In the genomic region with DNA sequence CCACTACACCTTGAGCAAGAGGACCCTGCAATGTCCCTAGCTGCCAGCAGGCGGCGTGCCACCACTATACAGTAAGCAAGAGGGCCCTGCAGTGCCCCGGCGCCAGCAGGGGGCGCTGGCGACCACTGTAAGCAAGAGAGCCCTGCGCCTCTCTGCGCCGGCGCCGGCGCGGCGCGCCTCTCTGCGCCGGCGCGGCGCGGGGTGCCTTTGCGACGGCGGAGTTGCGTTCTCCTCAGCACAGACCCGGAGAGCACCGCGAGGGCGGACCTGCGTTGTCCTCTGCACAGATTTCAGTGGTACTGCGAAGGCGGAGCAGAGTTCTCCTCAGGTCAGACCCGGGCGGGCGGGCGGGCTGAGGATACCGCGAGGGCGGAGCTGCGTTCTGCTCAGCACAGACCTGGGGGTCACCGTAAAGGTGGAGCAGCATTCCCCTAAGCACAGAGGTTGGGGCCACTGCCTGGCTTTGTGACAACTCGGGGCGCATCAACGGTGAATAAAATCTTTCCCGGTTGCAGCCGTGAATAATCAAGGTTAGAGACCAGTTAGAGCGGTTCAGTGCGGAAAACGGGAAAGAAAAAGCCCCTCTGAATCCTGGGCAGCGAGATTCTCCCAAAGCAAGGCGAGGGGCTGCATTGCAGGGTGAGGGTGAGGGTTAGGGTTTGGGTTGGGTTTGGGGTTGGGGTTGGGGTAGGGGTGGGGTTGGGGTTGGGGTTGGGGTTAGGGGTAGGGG, we compare ENCODE assay signal across 8 cellular contexts. TPM values are rescaled to one million over a fixed set of nuclear protein-coding genes. Genes with fewer than 3 reads are reported as not detected.
DNase-seq lines count a peak whose midpoint lies in the region; ATAC-seq, FAIRE-seq and TF ChIP-seq lines count a peak whose summit lies in the region.
"Not testable (repeated sequence)": the region's sequence is repeated elsewhere in the genome, so short reads cannot be mapped to it uniquely, and the experiment has no call there.

No MANE protein-coding gene starts in this region.

- H3K27ac ChIP-seq in SU-DHL-6 (ENCODE audit: low read depth, low read length), result peak overlapping the region; percentile 80
- H3K27ac ChIP-seq in H1 (ENCODE audit: low read depth, low read length); psoas muscle; thoracic aorta: not testable (repeated sequence)

- H3K27me3 ChIP-seq in SU-DHL-6 (ENCODE audit: low read length); H1 (replicated peaks in 1 of 4; ENCODE audit: control insufficient read depth in 3 of 4, extremely low read depth in 1 of 4, insufficient read depth in 3 of 4, low read length in 3 of 4); psoas muscle (ENCODE audit: insufficient read depth in 3 of 3, low read length in 2 of 3); thoracic aorta (replicated peaks; ENCODE audit: insufficient read depth): not testable (repeated sequence)

- POLR2A ChIA-PET in H1 (lab: Charles Lee; ENCODE audit: partially characterized antibody), result not testable (repeated sequence)

- not testable (repeated sequence) for H2BK12ac ChIP-seq in H1 (ENCODE audit: low read depth, low read length)

- not testable (repeated sequence) for H4K20me1 ChIP-seq in SU-DHL-6 (ENCODE audit: low read depth, low read length); H1 (replicated peaks in 1 of 2; ENCODE audit: control insufficient read depth in 1 of 2, insufficient read depth in 2 of 2, low read length in 2 of 2)

- H3K4me3 ChIP-seq in SU-DHL-6 (ENCODE audit: insufficient read depth, low read length, poor library complexity, severe bottlenecking), result peak overlapping the region; percentile 76
- H3K4me3 ChIP-seq in H1 (ENCODE audit: extremely low read depth in 1 of 4, insufficient read depth in 2 of 4, low read depth in 3 of 4, low read length in 4 of 4); psoas muscle; thoracic aorta: not testable (repeated sequence)

- intact Hi-C loops in psoas muscle (cut with DNase I), result not testable (repeated sequence)

- DNase-seq in ELF-1 (ENCODE audit: low read depth, low spot score), result peak; percentile 16
- DNase-seq in HK-2 (ENCODE audit: unreplicated experiment), result peak; percentile 28
- DNase-seq in activated effector memory CD4-positive, alpha-beta T cell treated with Interleukin-2 at 50 U/mL for 16 hours, result peak; percentile 13
- DNase-seq in H1 (ENCODE audit: low read depth in 1 of 2, low spot score in 2 of 2), result peak; percentile 65 to 80
- DNase-seq in inferior parietal cortex (ENCODE audit: extremely low spot score), result peak; percentile 20
- peak; percentile 46 to 63 for DNase-seq in psoas muscle
- DNase-seq in thoracic aorta (ENCODE audit: low spot score), result not testable (repeated sequence)

- H2BK5ac ChIP-seq in H1 (ENCODE audit: low read depth, low read length), result not testable (repeated sequence)

- not testable (repeated sequence) for H3K4ac ChIP-seq in H1 (replicated peaks; ENCODE audit: insufficient read length, low read depth, low read length)

- TF ChIP-seq RAD21 in H1 (IDR thresholded peaks at IDR 0.05 in 1 of 2, conservative IDR thresholded peaks at IDR 0.05 in 1 of 2; ENCODE audit: low read depth in 2 of 2, low read length in 2 of 2), result peak; percentile 34 to 50

- not testable (repeated sequence) for H2BK120ac ChIP-seq in H1 (replicated peaks; ENCODE audit: low read depth, low read length)

- not testable (repeated sequence) for H3K23ac ChIP-seq in H1 (ENCODE audit: insufficient read length)

- H3K14ac ChIP-seq in H1 (ENCODE audit: insufficient read length), result not testable (repeated sequence)

- peak overlapping the region; percentile 47; the same call in 1 of the 2 replicates for H3K9ac ChIP-seq in SU-DHL-6 (ENCODE audit: low read length)
- H3K9ac ChIP-seq in H1 (replicated peaks in 1 of 4; ENCODE audit: extremely low read depth in 1 of 4, low read depth in 3 of 4, low read length in 3 of 4), result not testable (repeated sequence)

- peak overlapping the region; percentile 65 for H3K4me2 ChIP-seq in SU-DHL-6 (ENCODE audit: low read depth, low read length, poor library complexity, severe bottlenecking)
- not testable (repeated sequence) for H3K4me2 ChIP-seq in H1 (ENCODE audit: insufficient read depth in 1 of 2, low read depth in 2 of 2, low read length in 2 of 2)

- not testable (repeated sequence) for H2AK5ac ChIP-seq in H1 (ENCODE audit: low read depth, low read length)

- H3K79me1 ChIP-seq in H1 (ENCODE audit: low read depth, low read length), result not testable (repeated sequence)

- not testable (repeated sequence) for H4K91ac ChIP-seq in H1 (replicated peaks; ENCODE audit: insufficient read length, low read length)

- ATAC-seq in psoas muscle; thoracic aorta (ENCODE audit: insufficient number of reproducible peaks, low FRiP score, low read depth): not testable (repeated sequence)

- H3K9me2 ChIP-seq in SU-DHL-6 (replicated peaks; ENCODE audit: insufficient read depth, low read length), result not testable (repeated sequence)

- H3F3A ChIP-seq in SU-DHL-6 (ENCODE audit: insufficient read depth), result not testable (repeated sequence)

- TF ChIP-seq POLR2A in H1 (IDR thresholded peaks at IDR 0.05; ENCODE audit: control extremely low read depth in 1 of 2, low read depth in 2 of 2, low read length in 2 of 2), result not testable (repeated sequence)

- TF ChIP-seq EP300 in H1 (IDR thresholded peaks at IDR 0.05; ENCODE audit: borderline replicate concordance in 1 of 2, low read depth in 2 of 2, low read length in 2 of 2), result not testable (repeated sequence)

- WGBS in H1 (ENCODE audit: extremely low coverage in 1 of 2, insufficient coverage in 1 of 2, insufficient read length in 1 of 2, insufficient replicate concordance in 2 of 2, low coverage in 1 of 2, low lambda C conversion rate in 2 of 2, missing lambda C conversion rate in 1 of 2), 2 experiments, result 57% methylated on average over 44 of the region's 51 CpGs; no CpG with 5 or more reads in 1 of the 2 experiments
- WGBS in psoas muscle, 3 donors, result 79 to 88% (median 84%) methylated on average over 49 to 51 of the region's 51 CpGs

- H3K56ac ChIP-seq in H1 (replicated peaks; ENCODE audit: insufficient read length, low read depth, low read length), result not testable (repeated sequence)

- not testable (repeated sequence) for H3K4me1 ChIP-seq in H1 (replicated peaks in 1 of 4; ENCODE audit: control insufficient read depth in 3 of 4, insufficient read depth in 4 of 4, low read length in 3 of 4); psoas muscle; thoracic aorta (ENCODE audit: control insufficient read depth in 1 of 2, low read depth in 2 of 2)

- not testable (repeated sequence) for H4K8ac ChIP-seq in H1 (ENCODE audit: extremely low read depth, insufficient read depth, low read length)

- not testable (repeated sequence) for H2AFZ ChIP-seq in SU-DHL-6 (ENCODE audit: low read depth, low read length, severe bottlenecking); H1 (ENCODE audit: low read length)

- not testable (repeated sequence) for H3K36me3 ChIP-seq in SU-DHL-6 (ENCODE audit: low read length); H1 (ENCODE audit: control insufficient read depth in 2 of 4, insufficient read depth in 4 of 4, low read length in 3 of 4); psoas muscle (ENCODE audit: insufficient read depth in 1 of 2, low read depth in 1 of 2); thoracic aorta

- not testable (repeated sequence) for H3K18ac ChIP-seq in H1 (ENCODE audit: extremely low read depth, low read length)

- H4K5ac ChIP-seq in H1 (ENCODE audit: insufficient read length, low read depth, low read length), result not testable (repeated sequence)

- H3K9me3 ChIP-seq in SU-DHL-6 (ENCODE audit: insufficient read depth, low read length); psoas muscle; thoracic aorta: not testable (repeated sequence)
- H3K9me3 ChIP-seq in H1 (ENCODE audit: insufficient read depth in 2 of 2, low read depth in 1 of 2, low read length in 1 of 2), result peaks cover 2 to 22% of the 10 kb centered on the region in 2 experiments; a peak in 3 of 4 replicates

- CTCF ChIA-PET in H1 (lab: Charles Lee; ENCODE audit: partially characterized antibody), result interaction anchor here (1.0 kb wide), 1 partner anchor 947 kb away, joined by 3 read pairs; no protein-coding TSS in a partner anchor

- not testable (repeated sequence) for H3K79me2 ChIP-seq in SU-DHL-6 (ENCODE audit: insufficient read depth, low read length); H1 (ENCODE audit: control insufficient read depth in 1 of 2, insufficient read depth in 2 of 2, low read length in 2 of 2)

- TF ChIP-seq CTCF in SU-DHL-6 (IDR thresholded peaks at IDR 0.05; ENCODE audit: insufficient read depth, low read length, poor library complexity, severe bottlenecking) (peak; percentile 30), H1 (IDR thresholded peaks at IDR 0.05; ENCODE audit: control extremely low read depth in 1 of 3, insufficient read depth in 1 of 3, low read depth in 1 of 3, low read length in 3 of 3) (peak in 2 of 3 experiments; percentile 35 to 85; a peak in 3 of 4 replicates), psoas muscle (IDR thresholded peaks at IDR 0.05) (peak; percentile 30), thoracic aorta (IDR thresholded peaks at IDR 0.05) (peak; percentile 36)

- H2BK20ac ChIP-seq in H1 (ENCODE audit: low read length), result not testable (repeated sequence)

- H3K23me2 ChIP-seq in H1 (ENCODE audit: low read depth, low read length), result not testable (repeated sequence)

- not testable (repeated sequence) for H2BK15ac ChIP-seq in H1 (ENCODE audit: low read length)

- not testable (repeated sequence) for FAIRE-seq in H1 (lab: Jason Lieb, UNC)

TF ChIP-seq in H1, 55 proteins besides CTCF, POLR2A, EP300 and RAD21 (continues in another document):
- TF ChIP-seq NRF1 (IDR thresholded peaks at IDR 0.05; ENCODE audit: low read depth, low read length) (peak; percentile 32; the same call in 1 of the 2 replicates), KDM4A (IDR thresholded peaks at IDR 0.05; ENCODE audit: low read depth, low read length, severe bottlenecking) (peak; percentile 21)

RNA-seq across cellular contexts. Expression of a gene that starts 24.9 kb away (rescaled TPM):
- 6.9 and 8.1 TPM in 2 replicates for total RNA-seq in H1 (2021; fragmentation: NEBNext Ultra II Directional; extraction: Animal tissue kit (Norgen Biotek cat#: 25700))
- polyA plus RNA-seq in H1 (2011; rRNA removed), result 9.8 and 10.9 TPM in 2 replicates
- 9.5 TPM for polyA plus RNA-seq in H1 (2011; cell fraction: cytosol; rRNA removed)
- 21.0 TPM for polyA plus RNA-seq in H1 (2011; cell fraction: nucleus; rRNA removed)
- 8.1 to 13.6 TPM (median 8.5 TPM) in 4 replicates for polyA plus RNA-seq in H1 (2012, experiment 1 of 2)
- polyA plus RNA-seq in H1 (2012, experiment 2 of 2), result 4.9 TPM
- 5.3 TPM for polyA plus RNA-seq in H1 (2013, experiment 1 of 2)
- polyA plus RNA-seq in H1 (2013, experiment 2 of 2), result 4.4 TPM
- 12.3 and 14.8 TPM in 2 replicates for polyA minus RNA-seq in H1 (2011; rRNA and poly(A)+ RNA removed)
- 6.3 TPM for polyA minus RNA-seq in H1 (2011; cell fraction: cytosol; rRNA and poly(A)+ RNA removed)
- polyA minus RNA-seq in H1 (2011; cell fraction: nucleus; rRNA and poly(A)+ RNA removed), result 13.0 TPM
- total RNA-seq in psoas muscle, result 1 to 10 TPM; 2.6 to 5.3 (median 3.5) TPM
- polyA plus RNA-seq in psoas muscle, result 1 to 10 TPM; 1.1 to 5.3 (median 3.5) TPM
- 10 to 100 TPM; 13.5 to 21.5 TPM for total RNA-seq in thoracic aorta
